7 cellular contexts compared by ENCODE assay signal in genomic region chr17:76737082-76737675, GRCh38. TPM values are rescaled to one million over a fixed set of nuclear protein-coding genes. Genes with fewer than 3 reads are reported as not detected.
DNase-seq lines count a peak whose midpoint lies in the region; ATAC-seq and TF ChIP-seq lines count a peak whose summit lies in the region.

SRSF2 (minus strand) TSS chr17:76737331; CDS start chr17:76737160, 171 bp downstream.

- peak; percentile 60 for ATAC-seq in GM18508 (IDR thresholded peaks at IDR 0.05; ENCODE audit: insufficient read depth, unreplicated experiment)
- ATAC-seq in HG03025 (IDR thresholded peaks at IDR 0.05; ENCODE audit: low FRiP score, unreplicated experiment), result peak; percentile 72

- H3K27ac ChIP-seq in hepatocyte, result peak within 1 kb of the TSS; percentile 96

- H3K27me3 ChIP-seq in hepatocyte, result no peaks in the 10 kb centered on the region

- TF ChIP-seq CTCF in hepatocyte (IDR thresholded peaks at IDR 0.05; ENCODE audit: poor library complexity), result no peak

- H3K4me1 ChIP-seq in hepatocyte (ENCODE audit: insufficient read depth), result peaks cover 28% of the 10 kb centered on the region

- peaks cover 73% of the 10 kb centered on the region for H3K79me2 ChIP-seq in hepatocyte

- no peaks in the 10 kb centered on the region for H3K9me2 ChIP-seq in hepatocyte (replicated peaks; ENCODE audit: insufficient read depth)

- H3K4me2 ChIP-seq in hepatocyte, result peak within 1 kb of the TSS; percentile 92

- under 1% methylated on average over 47 of the region's 60 CpGs for WGBS in hepatocyte (ENCODE audit: low lambda C conversion rate, missing lambda C conversion rate)

- H2AFZ ChIP-seq in hepatocyte, result peak within 1 kb of the TSS; percentile 50

- peak within 1 kb of the TSS; percentile 83 for H3K4me3 ChIP-seq in hepatocyte

- H4K20me1 ChIP-seq in hepatocyte (ENCODE audit: insufficient read depth, poor library complexity, severe bottlenecking), result peaks cover 29% of the 10 kb centered on the region

- no peaks in the 10 kb centered on the region for H3K36me3 ChIP-seq in hepatocyte (replicated peaks; ENCODE audit: insufficient read depth, low read depth)

- H3K9me3 ChIP-seq in hepatocyte (ENCODE audit: low read depth), result no peaks in the 10 kb centered on the region

- DNase-seq in NCI-H2081 (lab: John Stamatoyannopoulos, UW) (peak; percentile 100), T1000 (lab: John Stamatoyannopoulos, UW) (peak; percentile 99), astrocyte of the hippocampus (ENCODE audit: low read depth, low spot score) (peak; percentile 99), hepatocyte (ENCODE audit: low spot score) (peak; percentile 99), retina (peak; percentile 99)

RNA-seq across cellular contexts. Expression of gene SRSF2, which starts in this region (rescaled TPM):
- 152 and 157 TPM in 2 replicates for total RNA-seq in hepatocyte
- polyA plus RNA-seq in hepatocyte, result 152 and 173 TPM in 2 replicates

Comparison
In these comparisons a context has a peak if more than half of its experiments do, and no peak if none do; other contexts are left out.
1. Peak in every context shown above with its lines: DNase-seq, ATAC-seq, H3K4me3 ChIP-seq and H3K27ac ChIP-seq.